In genomic region chr13:50162001-50162400, GRCh38 we compare ENCODE assay signal across 19 cellular contexts.
"Had no signal": no experiment of that assay in that cellular context is flagged by ENCODE, and none has a peak within 500 bp of the region (broad histone marks: within the 10 kb centered on the region; RNA-seq: fewer than 3 reads in every experiment).

No MANE protein-coding gene starts in this region.

- FAIRE-seq: islet of Langerhans, urothelium cell line had no signal

- H3K4me1 ChIP-seq: left lung, parathyroid adenoma, thyroid gland had no signal

- H3K27me3 ChIP-seq: brain microvascular endothelial cell, left lung, thyroid gland had no signal

- H3K9me3 ChIP-seq: left lung, thyroid gland had no signal

- H3K9ac ChIP-seq: parathyroid adenoma had no signal

- H3K27ac Mint-ChIP-seq: activated CD4-positive, alpha-beta T cell treated with anti-CD3 and anti-CD28 coated beads, Interleukin-2, amount 10 ng/mL, durations not matched to agents 7 days and 5 days; activated naive CD8-positive, alpha-beta T cell; dendritic cell treated with granulocyte-macrophage colony-stimulating factor and Interleukin-4, amounts not matched to agents 40 ng/mL and 50 ng/mL, for 4 days; naive thymus-derived CD8-positive, alpha-beta T cell; stimulated activated naive B cell treated with anti-CD40 and anti-IgM and Interleukin-4, amounts not matched to agents 10 μg/mL and 1 μg/mL and 100 μg/mL, for 72 hours had no signal

- H2AFZ ChIP-seq: parathyroid adenoma had no signal

- H3K4me3 Mint-ChIP-seq: activated CD4-positive, alpha-beta T cell treated with anti-CD3 and anti-CD28 coated beads, Interleukin-2, amount 10 ng/mL, durations not matched to agents 7 days and 5 days; activated naive CD8-positive, alpha-beta T cell; dendritic cell treated with granulocyte-macrophage colony-stimulating factor and Interleukin-4, amounts not matched to agents 40 ng/mL and 50 ng/mL, for 4 days; naive thymus-derived CD8-positive, alpha-beta T cell; stimulated activated naive B cell treated with anti-CD40 and anti-IgM and Interleukin-4, amounts not matched to agents 10 μg/mL and 1 μg/mL and 100 μg/mL, for 72 hours had no signal

- DNase-seq: activated CD4-positive, alpha-beta T cell treated with anti-CD3 and anti-CD28 coated beads, Interleukin-2, amount 10 ng/mL, durations not matched to agents 7 days and 5 days; activated CD8-positive, alpha-beta memory T cell treated with anti-CD3 and anti-CD28 coated beads, Interleukin-2, amount 50 U/mL, for 48 hours; activated gamma-delta T cell treated with Interleukin-2 at 50 U/mL for 16 hours; amygdala; brain microvascular endothelial cell; effector memory CD4-positive, alpha-beta T cell; left lung; naive thymus-derived CD8-positive, alpha-beta T cell; retina; stimulated activated CD4-positive, alpha-beta T cell treated with anti-CD3 and anti-CD28 coated beads, Interleukin-15, amount 100 ng/mL, for 24 hours; stimulated activated CD4-positive, alpha-beta T cell treated with anti-CD3 and anti-CD28 coated beads, Interleukin-4, amount 100 ng/mL, for 1 hour; stimulated activated naive B cell treated with anti-CD40 and anti-IgM and Interleukin-4, amounts not matched to agents 10 μg/mL and 1 μg/mL and 100 μg/mL, for 72 hours; thyroid gland had no signal

- ATAC-seq: left lung; naive thymus-derived CD8-positive, alpha-beta T cell; stimulated activated naive B cell treated with anti-CD40 and anti-IgM and Interleukin-4, amounts not matched to agents 10 μg/mL and 1 μg/mL and 100 μg/mL, for 72 hours had no signal

- H3K4me3 ChIP-seq: left lung, skin epidermis, thyroid gland had no signal

- H3K36me3 Mint-ChIP-seq: naive thymus-derived CD8-positive, alpha-beta T cell had no signal

- H3K4me1 Mint-ChIP-seq: activated CD4-positive, alpha-beta T cell treated with anti-CD3 and anti-CD28 coated beads, Interleukin-2, amount 10 ng/mL, durations not matched to agents 7 days and 5 days had no signal

- H3K27ac ChIP-seq: brain microvascular endothelial cell, left lung, parathyroid adenoma, skin epidermis, thyroid gland had no signal

- H3K9me3 Mint-ChIP-seq: dendritic cell treated with granulocyte-macrophage colony-stimulating factor and Interleukin-4, amounts not matched to agents 40 ng/mL and 50 ng/mL, for 4 days; naive thymus-derived CD8-positive, alpha-beta T cell; stimulated activated naive B cell treated with anti-CD40 and anti-IgM and Interleukin-4, amounts not matched to agents 10 μg/mL and 1 μg/mL and 100 μg/mL, for 72 hours had no signal

- H3K79me2 ChIP-seq: parathyroid adenoma had no signal

- H3K36me3 ChIP-seq: brain microvascular endothelial cell, left lung, thyroid gland had no signal

- H3K27me3 Mint-ChIP-seq: dendritic cell treated with granulocyte-macrophage colony-stimulating factor and Interleukin-4, amounts not matched to agents 40 ng/mL and 50 ng/mL, for 4 days; stimulated activated naive B cell treated with anti-CD40 and anti-IgM and Interleukin-4, amounts not matched to agents 10 μg/mL and 1 μg/mL and 100 μg/mL, for 72 hours had no signal
